21 cellular contexts compared by ENCODE assay signal in the genomic region with DNA sequence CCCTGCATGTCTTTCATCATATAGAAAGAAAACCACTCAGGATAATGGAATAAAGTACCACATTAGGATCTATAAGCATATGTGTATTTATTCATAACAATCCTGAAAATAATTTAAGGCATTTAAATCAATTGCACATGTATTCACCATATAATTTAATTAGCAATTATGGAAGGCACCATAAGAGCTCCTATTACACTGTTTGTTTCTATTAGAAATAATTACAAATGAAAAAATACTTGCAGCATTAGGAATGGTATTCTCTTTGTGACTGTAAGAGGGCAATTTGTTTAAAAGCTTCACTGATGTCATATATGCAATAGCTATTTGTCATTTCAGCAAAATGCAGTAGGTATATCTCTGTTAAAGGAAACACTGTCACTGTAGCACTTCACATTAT.
DNase-seq lines count a peak whose midpoint lies in the region; ATAC-seq, FAIRE-seq and TF ChIP-seq lines count a peak whose summit lies in the region.
"Had no signal": no experiment of that assay in that cellular context is flagged by ENCODE, and none has a peak within 500 bp of the region (broad histone marks: within the 10 kb centered on the region; RNA-seq: fewer than 3 reads in every experiment).

No MANE protein-coding gene starts in this region.

- DNase-seq in HepG2 (ENCODE audit: low spot score): no peak
- no peak for DNase-seq in right lobe of liver
- peak in 2 of 3 experiments; percentile 15 to 84 for DNase-seq in NCI-H1417 (lab: John Stamatoyannopoulos, UW)
- DNase-seq in NCI-H1436 treated with DMSO at 0.1 percent for 48 hours (lab: John Stamatoyannopoulos, UW): peak; percentile 40
- DNase-seq in ecto neural progenitor cell (ENCODE audit: low spot score): no peak
- DNase-seq in globus pallidus (ENCODE audit: low spot score): no peak
- DNase-seq: 8988T; C1 segment of cervical spinal cord; Caco-2; CD8-positive, alpha-beta T cell; DMS153; DMS79; EL; GDM1; H9 had no signal

- no peaks in the 10 kb centered on the region for H3K79me2 ChIP-seq in HepG2 (ENCODE audit: insufficient read depth, low read length)
- no peaks in the 10 kb centered on the region for H3K79me2 ChIP-seq in neural cell (replicated peaks; ENCODE audit: insufficient read depth, low read length)

- H2AFZ ChIP-seq in HepG2 (ENCODE audit: low read length) (no peak overlapping the region), neural cell (ENCODE audit: low read depth, low read length) (no peak overlapping the region)
- H2AFZ ChIP-seq: GM23338 had no signal

- in situ Hi-C loops in HepG2 (cut with HindIII; ENCODE audit: extremely low pct_ligation_motif_present, low pct_unique_long_range_greater_than_20kb): no loop called here

- no peaks in the 10 kb centered on the region for H3K9me2 ChIP-seq in neural cell (ENCODE audit: insufficient read depth, low read length)

- POLR2A ChIA-PET in HepG2 (lab: Yijun Ruan, JAX): no interaction called here

- intact Hi-C loops in HepG2 (cut with micrococcal nuclease; ENCODE audit: unreplicated experiment): no loop called here
- intact Hi-C loops in right lobe of liver (cut with DNase I): no loop called here

- TF ChIP-seq EP300 in HepG2 (IDR thresholded peaks at IDR 0.05; ENCODE audit: low read depth in 2 of 2, low read length in 2 of 2) (no peak), HepG2 (CRISPR knock-in tag; IDR thresholded peaks at IDR 0.05; ENCODE audit: borderline replicate concordance) (no peak), neural cell (conservative IDR thresholded peaks at IDR 0.05; ENCODE audit: poor library complexity, severe bottlenecking) (peak; percentile 86)

- H4K20me1 ChIP-seq in HepG2 (ENCODE audit: insufficient read depth, low read length) (no peaks in the 10 kb centered on the region), neural cell (ENCODE audit: insufficient read depth) (no peaks in the 10 kb centered on the region)

- FAIRE-seq in HepG2 (lab: Jason Lieb, UNC): no peak
- FAIRE-seq: GM12878, GM19239 had no signal

- no peak overlapping the region for H3K4me2 ChIP-seq in HepG2 (ENCODE audit: low read depth, low read length)
- peak overlapping the region; percentile 16 for H3K4me2 ChIP-seq in neural cell (ENCODE audit: low read length)
- H3K4me2 ChIP-seq: GM23338 had no signal

- no peak for ATAC-seq in HepG2
- no peak for ATAC-seq in right lobe of liver
- ATAC-seq in GM19463 (IDR thresholded peaks at IDR 0.05; ENCODE audit: unreplicated experiment): no peak
- ATAC-seq: CD8-positive, alpha-beta T cell; GM12878; GM23338; HCT116 had no signal

- TF ChIP-seq RAD21 in HepG2 (CRISPR knock-in tag; IDR thresholded peaks at IDR 0.05) (no peak), neural cell (conservative IDR thresholded peaks at IDR 0.05) (no peak)

- no peak for TF ChIP-seq CTCF in HepG2 (CRISPR knock-in tag; IDR thresholded peaks at IDR 0.05)
- TF ChIP-seq CTCF in right lobe of liver (IDR thresholded peaks at IDR 0.05): no peak
- no peak for TF ChIP-seq CTCF in neural cell (IDR thresholded peaks at IDR 0.05; ENCODE audit: poor library complexity, severe bottlenecking)

- no peak overlapping the region for H3K9ac ChIP-seq in HepG2 (ENCODE audit: insufficient read depth, low read depth, low read length)
- peak overlapping the region; percentile 36 for H3K9ac ChIP-seq in neural cell (ENCODE audit: low read length)

- no peaks in the 10 kb centered on the region for H3K36me3 ChIP-seq in HepG2 (replicated peaks in 1 of 2; ENCODE audit: control insufficient read depth in 1 of 2, insufficient read depth in 2 of 2, low read length in 2 of 2)
- H3K36me3 ChIP-seq in right lobe of liver: no peaks in the 10 kb centered on the region
- no peaks in the 10 kb centered on the region for H3K36me3 ChIP-seq in neural cell (ENCODE audit: insufficient read depth, low read length)

- TF ChIP-seq POLR2A in HepG2 (IDR thresholded peaks at IDR 0.05; ENCODE audit: insufficient read depth in 1 of 2, low read depth in 2 of 2, low read length in 2 of 2): no peak
- no peak for TF ChIP-seq POLR2A in right lobe of liver (IDR thresholded peaks at IDR 0.05)

- H3K9me3 ChIP-seq in HepG2 (ENCODE audit: low read length): peaks cover 7% of the 10 kb centered on the region; the same call in 1 of the 2 replicates
- no peaks in the 10 kb centered on the region for H3K9me3 ChIP-seq in right lobe of liver
- no peaks in the 10 kb centered on the region for H3K9me3 ChIP-seq in neural cell (ENCODE audit: low read length)
- H3K9me3 ChIP-seq: Caco-2 had no signal

- H3F3A ChIP-seq in neural cell (ENCODE audit: insufficient read depth, low read length, poor library complexity, severe bottlenecking): no peaks in the 10 kb centered on the region

- H3K27ac ChIP-seq in HepG2 (ENCODE audit: extremely low read length, insufficient read depth, low read length): no peak overlapping the region
- H3K27ac ChIP-seq in right lobe of liver: no peak overlapping the region
- H3K27ac ChIP-seq in neural cell (ENCODE audit: low read length): peak overlapping the region; percentile 79

- H3K4me3 ChIP-seq in HepG2 (replicated peaks in 1 of 3; ENCODE audit: insufficient read depth in 1 of 3, low read depth in 2 of 3, low read length in 3 of 3) (no peak overlapping the region), right lobe of liver (no peak overlapping the region), neural cell (ENCODE audit: low read length) (peak overlapping the region; percentile 9)
- H3K4me3 ChIP-seq: GM12878, GM23338 had no signal

- H3K27me3 ChIP-seq in HepG2 (ENCODE audit: control insufficient read depth in 1 of 2, insufficient read depth in 2 of 2, low read length in 2 of 2) (no peaks in the 10 kb centered on the region), right lobe of liver (no peaks in the 10 kb centered on the region), neural cell (ENCODE audit: insufficient read depth, low read depth, low read length) (no peaks in the 10 kb centered on the region)

- BruUV-seq in HepG2 (replicated peaks; lab: Mats Ljungman, UMichigan): no TSS peak

- CTCF ChIA-PET in HepG2 (lab: Yijun Ruan, JAX; ENCODE audit: low intra/inter-chr PET ratio, low total read pairs): no interaction called here

- no peaks in the 10 kb centered on the region for H3K4me1 ChIP-seq in HepG2 (ENCODE audit: insufficient read depth, low read length)
- H3K4me1 ChIP-seq in right lobe of liver: no peaks in the 10 kb centered on the region
- H3K4me1 ChIP-seq: Caco-2 had no signal

TF ChIP-seq in HepG2, 621 proteins besides CTCF, POLR2A, EP300 and RAD21:
- TF ChIP-seq MAFK (conservative IDR thresholded peaks at IDR 0.05 in 1 of 2, IDR thresholded peaks at IDR 0.05 in 1 of 2; ENCODE audit: low read length in 2 of 2) (peak; percentile 29 to 41; a peak in 1 of 4 replicates), MAFF (IDR thresholded peaks at IDR 0.05; ENCODE audit: low read depth, low read length) (peak; percentile 37; the same call in 1 of the 2 replicates)
- TF ChIP-seq, protein P1, sequence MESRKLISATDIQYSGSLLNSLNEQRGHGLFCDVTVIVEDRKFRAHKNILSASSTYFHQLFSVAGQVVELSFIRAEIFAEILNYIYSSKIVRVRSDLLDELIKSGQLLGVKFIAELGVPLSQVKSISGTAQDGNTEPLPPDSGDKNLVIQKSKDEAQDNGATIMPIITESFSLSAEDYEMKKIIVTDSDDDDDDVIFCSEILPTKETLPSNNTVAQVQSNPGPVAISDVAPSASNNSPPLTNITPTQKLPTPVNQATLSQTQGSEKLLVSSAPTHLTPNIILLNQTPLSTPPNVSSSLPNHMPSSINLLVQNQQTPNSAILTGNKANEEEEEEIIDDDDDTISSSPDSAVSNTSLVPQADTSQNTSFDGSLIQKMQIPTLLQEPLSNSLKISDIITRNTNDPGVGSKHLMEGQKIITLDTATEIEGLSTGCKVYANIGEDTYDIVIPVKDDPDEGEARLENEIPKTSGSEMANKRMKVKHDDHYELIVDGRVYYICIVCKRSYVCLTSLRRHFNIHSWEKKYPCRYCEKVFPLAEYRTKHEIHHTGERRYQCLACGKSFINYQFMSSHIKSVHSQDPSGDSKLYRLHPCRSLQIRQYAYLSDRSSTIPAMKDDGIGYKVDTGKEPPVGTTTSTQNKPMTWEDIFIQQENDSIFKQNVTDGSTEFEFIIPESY (CRISPR knock-in tag; IDR thresholded peaks at IDR 0.05): no peak

TF ChIP-seq in neural cell, 6 proteins besides CTCF, POLR2A, EP300 and RAD21:
- TF ChIP-seq SMC3 (conservative IDR thresholded peaks at IDR 0.05; ENCODE audit: poor library complexity): no peak
- no peak for TF ChIP-seq EZH2 (IDR thresholded peaks at IDR 0.05; ENCODE audit: borderline replicate concordance, insufficient read depth, low read length, poor library complexity, severe bottlenecking)
- TF ChIP-seq POLR2AphosphoS5 (IDR thresholded peaks at IDR 0.05): peak; percentile 43
- no peak for TF ChIP-seq MXI1 (conservative IDR thresholded peaks at IDR 0.05; ENCODE audit: poor library complexity, severe bottlenecking)
- TF ChIP-seq, protein P2, sequence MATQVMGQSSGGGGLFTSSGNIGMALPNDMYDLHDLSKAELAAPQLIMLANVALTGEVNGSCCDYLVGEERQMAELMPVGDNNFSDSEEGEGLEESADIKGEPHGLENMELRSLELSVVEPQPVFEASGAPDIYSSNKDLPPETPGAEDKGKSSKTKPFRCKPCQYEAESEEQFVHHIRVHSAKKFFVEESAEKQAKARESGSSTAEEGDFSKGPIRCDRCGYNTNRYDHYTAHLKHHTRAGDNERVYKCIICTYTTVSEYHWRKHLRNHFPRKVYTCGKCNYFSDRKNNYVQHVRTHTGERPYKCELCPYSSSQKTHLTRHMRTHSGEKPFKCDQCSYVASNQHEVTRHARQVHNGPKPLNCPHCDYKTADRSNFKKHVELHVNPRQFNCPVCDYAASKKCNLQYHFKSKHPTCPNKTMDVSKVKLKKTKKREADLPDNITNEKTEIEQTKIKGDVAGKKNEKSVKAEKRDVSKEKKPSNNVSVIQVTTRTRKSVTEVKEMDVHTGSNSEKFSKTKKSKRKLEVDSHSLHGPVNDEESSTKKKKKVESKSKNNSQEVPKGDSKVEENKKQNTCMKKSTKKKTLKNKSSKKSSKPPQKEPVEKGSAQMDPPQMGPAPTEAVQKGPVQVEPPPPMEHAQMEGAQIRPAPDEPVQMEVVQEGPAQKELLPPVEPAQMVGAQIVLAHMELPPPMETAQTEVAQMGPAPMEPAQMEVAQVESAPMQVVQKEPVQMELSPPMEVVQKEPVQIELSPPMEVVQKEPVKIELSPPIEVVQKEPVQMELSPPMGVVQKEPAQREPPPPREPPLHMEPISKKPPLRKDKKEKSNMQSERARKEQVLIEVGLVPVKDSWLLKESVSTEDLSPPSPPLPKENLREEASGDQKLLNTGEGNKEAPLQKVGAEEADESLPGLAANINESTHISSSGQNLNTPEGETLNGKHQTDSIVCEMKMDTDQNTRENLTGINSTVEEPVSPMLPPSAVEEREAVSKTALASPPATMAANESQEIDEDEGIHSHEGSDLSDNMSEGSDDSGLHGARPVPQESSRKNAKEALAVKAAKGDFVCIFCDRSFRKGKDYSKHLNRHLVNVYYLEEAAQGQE (IDR thresholded peaks at IDR 0.05; ENCODE audit: borderline replicate concordance): peak; percentile 82

Comparison
In these comparisons a context has a peak if more than half of its experiments do, and no peak if none do; other contexts are left out.
1. DNase-seq: peak in NCI-H1417 (2 of 3) and NCI-H1436 treated with DMSO at 0.1 percent for 48 hours (single experiment); none in HepG2 (single experiment), right lobe of liver (0 of 3), ecto neural progenitor cell (single experiment) and globus pallidus (single experiment).